1 cellular context compared by ENCODE assay signal in the genomic region with DNA sequence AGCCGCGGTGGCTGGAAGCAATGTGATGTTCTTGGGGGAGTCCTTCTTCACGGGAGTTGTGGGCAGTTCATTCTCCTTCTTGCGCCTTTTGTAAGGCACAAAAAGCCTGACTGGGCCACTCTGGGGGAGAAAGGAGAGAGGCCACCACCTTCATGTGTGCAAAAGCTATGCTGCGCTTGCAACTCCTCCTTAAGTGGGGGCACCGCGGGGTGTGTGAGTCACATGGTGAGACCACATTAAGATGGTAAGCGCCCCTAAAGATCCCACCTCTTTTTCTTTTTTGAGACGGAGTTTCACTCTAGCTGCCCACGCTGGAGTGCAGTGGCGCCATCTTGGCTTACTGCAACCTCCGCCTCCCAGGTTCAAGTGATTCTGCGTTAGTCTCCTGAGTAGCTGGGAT.
TF ChIP-seq lines count a peak whose summit lies in the region.

No MANE protein-coding gene starts in this region.

TF ChIP-seq in WTC11, 78 proteins besides CTCF, POLR2A, EP300 and RAD21 (continued from another document):
- TF ChIP-seq, protein P1, sequence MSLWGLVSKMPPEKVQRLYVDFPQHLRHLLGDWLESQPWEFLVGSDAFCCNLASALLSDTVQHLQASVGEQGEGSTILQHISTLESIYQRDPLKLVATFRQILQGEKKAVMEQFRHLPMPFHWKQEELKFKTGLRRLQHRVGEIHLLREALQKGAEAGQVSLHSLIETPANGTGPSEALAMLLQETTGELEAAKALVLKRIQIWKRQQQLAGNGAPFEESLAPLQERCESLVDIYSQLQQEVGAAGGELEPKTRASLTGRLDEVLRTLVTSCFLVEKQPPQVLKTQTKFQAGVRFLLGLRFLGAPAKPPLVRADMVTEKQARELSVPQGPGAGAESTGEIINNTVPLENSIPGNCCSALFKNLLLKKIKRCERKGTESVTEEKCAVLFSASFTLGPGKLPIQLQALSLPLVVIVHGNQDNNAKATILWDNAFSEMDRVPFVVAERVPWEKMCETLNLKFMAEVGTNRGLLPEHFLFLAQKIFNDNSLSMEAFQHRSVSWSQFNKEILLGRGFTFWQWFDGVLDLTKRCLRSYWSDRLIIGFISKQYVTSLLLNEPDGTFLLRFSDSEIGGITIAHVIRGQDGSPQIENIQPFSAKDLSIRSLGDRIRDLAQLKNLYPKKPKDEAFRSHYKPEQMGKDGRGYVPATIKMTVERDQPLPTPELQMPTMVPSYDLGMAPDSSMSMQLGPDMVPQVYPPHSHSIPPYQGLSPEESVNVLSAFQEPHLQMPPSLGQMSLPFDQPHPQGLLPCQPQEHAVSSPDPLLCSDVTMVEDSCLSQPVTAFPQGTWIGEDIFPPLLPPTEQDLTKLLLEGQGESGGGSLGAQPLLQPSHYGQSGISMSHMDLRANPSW (CRISPR knock-in tag; conservative IDR thresholded peaks at IDR 0.05; ENCODE audit: low read depth), result no peak
- TF ChIP-seq, protein P2, sequence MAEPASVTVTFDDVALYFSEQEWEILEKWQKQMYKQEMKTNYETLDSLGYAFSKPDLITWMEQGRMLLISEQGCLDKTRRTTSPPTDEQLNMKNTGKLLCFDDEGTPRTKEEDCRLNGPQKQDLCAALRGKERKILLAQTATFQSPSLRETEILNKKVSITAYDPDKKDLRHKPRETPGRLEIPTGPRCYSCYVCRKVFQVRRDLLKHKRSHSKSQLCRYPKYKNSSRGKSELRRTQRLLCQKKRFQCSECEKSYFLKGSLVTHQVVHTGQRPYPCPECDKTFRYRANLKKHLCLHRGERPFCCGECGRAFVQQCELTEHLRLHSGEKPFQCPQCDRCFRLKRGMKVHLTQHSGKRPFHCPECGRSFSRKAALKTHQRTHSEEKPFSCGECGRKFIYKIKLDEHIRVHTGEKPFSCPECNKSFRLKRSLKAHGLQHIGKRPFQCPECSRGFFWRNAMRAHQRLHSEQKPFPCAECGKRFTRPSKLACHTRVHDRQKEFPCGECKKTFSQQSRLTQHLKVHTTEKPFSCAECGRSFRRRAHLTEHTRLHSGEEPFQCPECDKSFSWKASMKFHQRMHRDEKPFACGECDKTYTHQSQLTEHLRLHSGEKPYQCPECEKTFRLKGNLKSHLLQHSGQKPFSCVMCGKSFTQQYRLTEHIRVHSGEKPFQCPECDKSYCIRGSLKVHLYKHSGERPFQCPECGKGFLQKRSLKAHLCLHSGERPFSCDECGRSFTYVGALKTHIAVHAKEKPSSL (CRISPR knock-in tag; conservative IDR thresholded peaks at IDR 0.05), result no peak
- TF ChIP-seq EMX1 (CRISPR knock-in tag; IDR thresholded peaks at IDR 0.05), result no peak
- TF ChIP-seq, protein P3, sequence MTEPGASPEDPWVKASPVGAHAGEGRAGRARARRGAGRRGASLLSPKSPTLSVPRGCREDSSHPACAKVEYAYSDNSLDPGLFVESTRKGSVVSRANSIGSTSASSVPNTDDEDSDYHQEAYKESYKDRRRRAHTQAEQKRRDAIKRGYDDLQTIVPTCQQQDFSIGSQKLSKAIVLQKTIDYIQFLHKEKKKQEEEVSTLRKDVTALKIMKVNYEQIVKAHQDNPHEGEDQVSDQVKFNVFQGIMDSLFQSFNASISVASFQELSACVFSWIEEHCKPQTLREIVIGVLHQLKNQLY (CRISPR knock-in tag; IDR thresholded peaks at IDR 0.05), result no peak
- TF ChIP-seq, protein P4, sequence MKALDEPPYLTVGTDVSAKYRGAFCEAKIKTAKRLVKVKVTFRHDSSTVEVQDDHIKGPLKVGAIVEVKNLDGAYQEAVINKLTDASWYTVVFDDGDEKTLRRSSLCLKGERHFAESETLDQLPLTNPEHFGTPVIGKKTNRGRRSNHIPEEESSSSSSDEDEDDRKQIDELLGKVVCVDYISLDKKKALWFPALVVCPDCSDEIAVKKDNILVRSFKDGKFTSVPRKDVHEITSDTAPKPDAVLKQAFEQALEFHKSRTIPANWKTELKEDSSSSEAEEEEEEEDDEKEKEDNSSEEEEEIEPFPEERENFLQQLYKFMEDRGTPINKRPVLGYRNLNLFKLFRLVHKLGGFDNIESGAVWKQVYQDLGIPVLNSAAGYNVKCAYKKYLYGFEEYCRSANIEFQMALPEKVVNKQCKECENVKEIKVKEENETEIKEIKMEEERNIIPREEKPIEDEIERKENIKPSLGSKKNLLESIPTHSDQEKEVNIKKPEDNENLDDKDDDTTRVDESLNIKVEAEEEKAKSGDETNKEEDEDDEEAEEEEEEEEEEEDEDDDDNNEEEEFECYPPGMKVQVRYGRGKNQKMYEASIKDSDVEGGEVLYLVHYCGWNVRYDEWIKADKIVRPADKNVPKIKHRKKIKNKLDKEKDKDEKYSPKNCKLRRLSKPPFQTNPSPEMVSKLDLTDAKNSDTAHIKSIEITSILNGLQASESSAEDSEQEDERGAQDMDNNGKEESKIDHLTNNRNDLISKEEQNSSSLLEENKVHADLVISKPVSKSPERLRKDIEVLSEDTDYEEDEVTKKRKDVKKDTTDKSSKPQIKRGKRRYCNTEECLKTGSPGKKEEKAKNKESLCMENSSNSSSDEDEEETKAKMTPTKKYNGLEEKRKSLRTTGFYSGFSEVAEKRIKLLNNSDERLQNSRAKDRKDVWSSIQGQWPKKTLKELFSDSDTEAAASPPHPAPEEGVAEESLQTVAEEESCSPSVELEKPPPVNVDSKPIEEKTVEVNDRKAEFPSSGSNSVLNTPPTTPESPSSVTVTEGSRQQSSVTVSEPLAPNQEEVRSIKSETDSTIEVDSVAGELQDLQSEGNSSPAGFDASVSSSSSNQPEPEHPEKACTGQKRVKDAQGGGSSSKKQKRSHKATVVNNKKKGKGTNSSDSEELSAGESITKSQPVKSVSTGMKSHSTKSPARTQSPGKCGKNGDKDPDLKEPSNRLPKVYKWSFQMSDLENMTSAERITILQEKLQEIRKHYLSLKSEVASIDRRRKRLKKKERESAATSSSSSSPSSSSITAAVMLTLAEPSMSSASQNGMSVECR (CRISPR knock-in tag; IDR thresholded peaks at IDR 0.05; ENCODE audit: borderline replicate concordance), result no peak
- no peak for TF ChIP-seq GTF2I (CRISPR knock-in tag; conservative IDR thresholded peaks at IDR 0.05)
- TF ChIP-seq ZNF263 (CRISPR knock-in tag; IDR thresholded peaks at IDR 0.05; ENCODE audit: low read depth), result no peak
- TF ChIP-seq SMAD4 (CRISPR knock-in tag; IDR thresholded peaks at IDR 0.05), result no peak
- no peak for TF ChIP-seq SP1 (CRISPR knock-in tag; conservative IDR thresholded peaks at IDR 0.05)
